ENCODE assay signal across 8 cellular contexts in the genomic region with DNA sequence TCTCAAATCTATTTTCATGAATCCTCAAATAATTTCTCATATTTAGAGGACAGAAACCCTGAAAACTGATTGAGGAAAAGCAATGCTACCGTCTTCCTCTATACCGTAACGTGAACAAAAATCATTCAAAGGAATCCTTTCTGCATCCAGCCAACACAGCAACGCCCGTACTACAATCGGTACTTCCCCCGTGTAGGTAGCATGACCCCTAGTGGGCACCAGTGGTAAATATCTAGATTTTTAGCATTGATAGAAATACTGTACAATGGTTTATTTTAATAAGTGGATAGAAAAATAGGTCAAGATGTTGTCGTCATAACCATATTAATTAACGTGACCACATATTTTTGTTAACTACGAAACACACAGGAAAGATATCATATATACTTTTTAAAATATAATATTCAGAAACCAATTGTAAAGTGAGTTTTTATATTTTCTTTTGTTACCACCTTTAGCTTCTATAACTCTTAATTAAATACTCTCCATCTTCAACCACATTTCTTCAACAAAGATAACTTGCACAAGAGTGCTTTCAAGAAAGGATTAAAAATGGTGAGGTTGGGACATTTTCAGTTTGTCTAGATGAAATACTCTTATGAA.
DNase-seq lines count a peak whose midpoint lies in the region; ATAC-seq and TF ChIP-seq lines count a peak whose summit lies in the region.

No MANE protein-coding gene starts in this region.

- no peak overlapping the region for H3K4me3 ChIP-seq in IMR-90 (ENCODE audit: insufficient read depth, low read depth, low read length)
- H3K4me3 ChIP-seq in epithelial cell of esophagus (ENCODE audit: low read length): no peak overlapping the region
- H3K4me3 ChIP-seq in neural cell (ENCODE audit: low read length): no peak overlapping the region

- H3K56ac ChIP-seq in IMR-90 (ENCODE audit: extremely low read depth, insufficient read depth, low read length): no peak overlapping the region

- H3K4me1 Mint-ChIP-seq in activated T-cell treated with anti-CD3 and anti-CD28 coated beads, Interleukin-2, amount 50 U/mL, for 72 hours (ENCODE audit: low read depth): no peaks in the 10 kb centered on the region
- H3K4me1 Mint-ChIP-seq in activated T-cell treated with anti-CD3 and anti-CD28 coated beads, Interleukin-2, amount 50 U/mL, for 24 hours (ENCODE audit: low read depth): no peaks in the 10 kb centered on the region

- no peak overlapping the region for H2BK5ac ChIP-seq in IMR-90 (ENCODE audit: low read depth, low read length, poor library complexity, severe bottlenecking)

- H3K27me3 Mint-ChIP-seq in activated T-cell treated with anti-CD3 and anti-CD28 coated beads, Interleukin-2, amount 50 U/mL, for 72 hours (ENCODE audit: low read depth): peaks cover 14% of the 10 kb centered on the region
- peaks cover 23% of the 10 kb centered on the region for H3K27me3 Mint-ChIP-seq in activated T-cell treated with anti-CD3 and anti-CD28 coated beads, Interleukin-2, amount 50 U/mL, for 24 hours

- H3K4me1 ChIP-seq in IMR-90 (ENCODE audit: control insufficient read depth, insufficient read depth, low read length): no peaks in the 10 kb centered on the region

- dilution Hi-C loops in IMR-90 (cut with HindIII; ENCODE audit: low sequenced_read_pairs, unreplicated experiment): no loop called here

- H4K91ac ChIP-seq in IMR-90 (ENCODE audit: insufficient read depth, low read depth, low read length): no peak overlapping the region

- H4K5ac ChIP-seq in IMR-90 (ENCODE audit: low read depth, low read length): no peak overlapping the region

- H4K20me1 ChIP-seq in IMR-90 (ENCODE audit: insufficient read depth, low read length): no peaks in the 10 kb centered on the region
- no peaks in the 10 kb centered on the region for H4K20me1 ChIP-seq in neural cell (ENCODE audit: insufficient read depth)

- CTCF ChIA-PET in IMR-90 (lab: Yijun Ruan, JAX): interaction anchor here (0.6 to 0.7 kb wide), 3 partner anchors 69 to 796 kb away, joined by 3 read pairs; no protein-coding TSS in a partner anchor
- CTCF ChIA-PET in RWPE1 (lab: Yijun Ruan, JAX): interaction anchor here (0.8 to 0.9 kb wide), 2 partner anchors 13 to 41 kb away, joined by 4 read pairs; no protein-coding TSS in a partner anchor

- no peak for ATAC-seq in activated T-cell treated with anti-CD3 and anti-CD28 coated beads, Interleukin-2, amount 50 U/mL, for 72 hours (replicated peaks in 1 of 2)
- ATAC-seq in GM21528 (IDR thresholded peaks at IDR 0.05; ENCODE audit: low FRiP score, unreplicated experiment) (peak; percentile 65), IMR-90 (ENCODE audit: low read depth) (peak; percentile 87)

- H2AK5ac ChIP-seq in IMR-90 (ENCODE audit: low read depth, low read length): no peak overlapping the region

- H3K4ac ChIP-seq in IMR-90 (ENCODE audit: low read depth, low read length): no peak overlapping the region

- peak; percentile 20 to 29 for DNase-seq in activated T-cell treated with anti-CD3 and anti-CD28 coated beads, Interleukin-2, amount 50 U/mL, for 72 hours
- no peak for DNase-seq in activated T-cell treated with anti-CD3 and anti-CD28 coated beads, Interleukin-2, amount 50 U/mL, for 24 hours
- DNase-seq in IMR-90 (peak; percentile 58), RWPE1 (ENCODE audit: low spot score) (peak; percentile 8), epithelial cell of esophagus (ENCODE audit: low read depth) (peak; percentile 51), posterior vena cava (ENCODE audit: low spot score) (no peak)

- no peak overlapping the region for H3K23ac ChIP-seq in IMR-90 (ENCODE audit: low read depth, low read length)

- H3K36me3 ChIP-seq in IMR-90 (ENCODE audit: control insufficient read depth, insufficient read depth, low read length): no peaks in the 10 kb centered on the region
- H3K36me3 ChIP-seq in neural cell (ENCODE audit: insufficient read depth, low read length): no peaks in the 10 kb centered on the region

- POLR2A ChIA-PET in IMR-90 (lab: Charles Lee; ENCODE audit: unreplicated experiment) (no interaction called here), RWPE1 (lab: Yijun Ruan, JAX; ENCODE audit: low non-redundant PET) (no interaction called here)

- H4K8ac ChIP-seq in IMR-90 (ENCODE audit: low read depth in 2 of 2, low read length in 2 of 2): no peak overlapping the region

- H2AK9ac ChIP-seq in IMR-90 (replicated peaks; ENCODE audit: low read depth, low read length, poor library complexity): no peak overlapping the region

- H3K4me3 Mint-ChIP-seq in activated T-cell treated with anti-CD3 and anti-CD28 coated beads, Interleukin-2, amount 50 U/mL, for 72 hours: no peak overlapping the region
- H3K4me3 Mint-ChIP-seq in activated T-cell treated with anti-CD3 and anti-CD28 coated beads, Interleukin-2, amount 50 U/mL, for 24 hours: no peak overlapping the region

- WGBS in IMR-90 (ENCODE audit: extremely low coverage in 2 of 2, insufficient read length in 1 of 2), 2 experiments: no CpG with 5 or more reads among the region's 10 CpGs

- no peak overlapping the region for H2AFZ ChIP-seq in IMR-90 (replicated peaks; ENCODE audit: low read length, poor library complexity)
- no peak overlapping the region for H2AFZ ChIP-seq in neural cell (ENCODE audit: low read depth, low read length)

- H3K14ac ChIP-seq in IMR-90 (replicated peaks; ENCODE audit: low read depth, low read length): no peak overlapping the region

- intact Hi-C loops in IMR-90 (cut with micrococcal nuclease): loop anchor here (1.0 to 10.0 kb wide), 4 partner anchors 334 to 1351 kb away; a partner anchor contains a TSS
- intact Hi-C loops in posterior vena cava (cut with DNase I): loop anchor here in 1 of 2 donors (10.0 kb wide), 1 partner anchor 1021 kb away; no protein-coding TSS in a partner anchor

- H3F3A ChIP-seq in neural cell (ENCODE audit: insufficient read depth, low read length, poor library complexity, severe bottlenecking): no peaks in the 10 kb centered on the region

- TF ChIP-seq EP300 in neural cell (conservative IDR thresholded peaks at IDR 0.05; ENCODE audit: poor library complexity, severe bottlenecking): no peak

- H3K9me3 Mint-ChIP-seq in activated T-cell treated with anti-CD3 and anti-CD28 coated beads, Interleukin-2, amount 50 U/mL, for 72 hours: peaks cover 0 to 1% of the 10 kb centered on the region in 2 donors
- peaks cover 8% of the 10 kb centered on the region for H3K9me3 Mint-ChIP-seq in activated T-cell treated with anti-CD3 and anti-CD28 coated beads, Interleukin-2, amount 50 U/mL, for 24 hours

- TF ChIP-seq POLR2A in IMR-90 (IDR thresholded peaks at IDR 0.05; ENCODE audit: low read depth, low read length): no peak

- H3K27me3 ChIP-seq in IMR-90 (ENCODE audit: control insufficient read depth, insufficient read depth, low read length): peaks cover 6% of the 10 kb centered on the region
- H3K27me3 ChIP-seq in neural cell (ENCODE audit: insufficient read depth, low read depth, low read length): no peaks in the 10 kb centered on the region

- BruUV-seq in IMR-90 (replicated peaks; lab: Mats Ljungman, UMichigan): no TSS peak

- TF ChIP-seq CTCF in IMR-90 (conservative IDR thresholded peaks at IDR 0.05; ENCODE audit: low read depth, low read length) (peak; percentile 83), RWPE1 (conservative IDR thresholded peaks at IDR 0.05; ENCODE audit: low read depth) (peak; percentile 78), epithelial cell of esophagus (IDR thresholded peaks at IDR 0.05; ENCODE audit: insufficient read depth, low read depth, low read length, missing control alignments) (peak; percentile 77), neural cell (IDR thresholded peaks at IDR 0.05; ENCODE audit: poor library complexity, severe bottlenecking) (peak; percentile 87)

- no peaks in the 10 kb centered on the region for H3K9me2 ChIP-seq in neural cell (ENCODE audit: insufficient read depth, low read length)

- H3K79me2 ChIP-seq in neural cell (replicated peaks; ENCODE audit: insufficient read depth, low read length): no peaks in the 10 kb centered on the region

- H2BK15ac ChIP-seq in IMR-90 (ENCODE audit: low read depth, low read length): no peak overlapping the region; the same call in 2 of the 3 replicates

- H3K18ac ChIP-seq in IMR-90 (ENCODE audit: low read depth, low read length): no peak overlapping the region

- no peak overlapping the region for H3K4me2 ChIP-seq in IMR-90 (ENCODE audit: low read depth, low read length)
- H3K4me2 ChIP-seq in neural cell (ENCODE audit: low read length): no peak overlapping the region

- no peak overlapping the region for H2BK120ac ChIP-seq in IMR-90 (ENCODE audit: low read depth, low read length)

- H3K79me1 ChIP-seq in IMR-90 (ENCODE audit: low read depth in 1 of 2, low read length in 2 of 2): no peaks in the 10 kb centered on the region

- no peaks in the 10 kb centered on the region for H3K36me3 Mint-ChIP-seq in activated T-cell treated with anti-CD3 and anti-CD28 coated beads, Interleukin-2, amount 50 U/mL, for 72 hours (ENCODE audit: insufficient read depth in 2 of 2)
- no peaks in the 10 kb centered on the region for H3K36me3 Mint-ChIP-seq in activated T-cell treated with anti-CD3 and anti-CD28 coated beads, Interleukin-2, amount 50 U/mL, for 24 hours (ENCODE audit: low read depth)

- no peaks in the 10 kb centered on the region for H3K9me1 ChIP-seq in IMR-90 (ENCODE audit: insufficient read depth, low read length)

- peak; percentile 87 for TF ChIP-seq RAD21 in IMR-90 (IDR thresholded peaks at IDR 0.05; ENCODE audit: low read length)
- TF ChIP-seq RAD21 in neural cell (conservative IDR thresholded peaks at IDR 0.05): peak; percentile 91

- no peak overlapping the region for H3K27ac Mint-ChIP-seq in activated T-cell treated with anti-CD3 and anti-CD28 coated beads, Interleukin-2, amount 50 U/mL, for 72 hours
- H3K27ac Mint-ChIP-seq in activated T-cell treated with anti-CD3 and anti-CD28 coated beads, Interleukin-2, amount 50 U/mL, for 24 hours: no peak overlapping the region

- H3K9ac ChIP-seq in IMR-90 (ENCODE audit: low read depth, low read length): no peak overlapping the region
- H3K9ac ChIP-seq in neural cell (ENCODE audit: low read length): no peak overlapping the region

- H2BK20ac ChIP-seq in IMR-90 (ENCODE audit: low read depth, low read length): no peak overlapping the region

- no peak overlapping the region for H3K27ac ChIP-seq in IMR-90 (ENCODE audit: insufficient read depth, low read length)
- no peak overlapping the region for H3K27ac ChIP-seq in RWPE1
- H3K27ac ChIP-seq in neural cell (ENCODE audit: low read length): peak overlapping the region; percentile 22

- in situ Hi-C loops in IMR-90 (cut with MboI; ENCODE audit: low sequenced_read_pairs): loop anchor here (10.0 kb wide), 1 partner anchor 1011 kb away; no protein-coding TSS in a partner anchor

- H3K9me3 ChIP-seq in IMR-90 (ENCODE audit: control insufficient read depth, insufficient read depth, low read length) (peaks cover 4% of the 10 kb centered on the region; the same call in 1 of the 2 replicates), neural cell (ENCODE audit: low read length) (no peaks in the 10 kb centered on the region)

TF ChIP-seq in IMR-90, 13 proteins besides CTCF, POLR2A, EP300 and RAD21:
- TF ChIP-seq SMC3 (IDR thresholded peaks at IDR 0.05; ENCODE audit: low read depth, low read length): peak; percentile 78
- TF ChIP-seq RFX5 (IDR thresholded peaks at IDR 0.05; ENCODE audit: low read depth, low read length): no peak

TF ChIP-seq in neural cell, 6 proteins besides CTCF, POLR2A, EP300 and RAD21 (continues in another document):
- TF ChIP-seq POLR2AphosphoS5 (IDR thresholded peaks at IDR 0.05): no peak
- no peak for TF ChIP-seq EZH2 (IDR thresholded peaks at IDR 0.05; ENCODE audit: borderline replicate concordance, insufficient read depth, low read length, poor library complexity, severe bottlenecking)

Comparison
In these comparisons a context has a peak if more than half of its experiments do, and no peak if none do; other contexts are left out.
1. DNase-seq: peak in activated T-cell treated with anti-CD3 and anti-CD28 coated beads, Interleukin-2, amount 50 U/mL, for 72 hours (2 of 2), IMR-90 (single experiment), RWPE1 (single experiment) and epithelial cell of esophagus (single experiment); none in activated T-cell treated with anti-CD3 and anti-CD28 coated beads, Interleukin-2, amount 50 U/mL, for 24 hours (single experiment) and posterior vena cava (single experiment).
2. ATAC-seq: peak in GM21528 (single experiment) and IMR-90 (single experiment); none in activated T-cell treated with anti-CD3 and anti-CD28 coated beads, Interleukin-2, amount 50 U/mL, for 72 hours (0 of 2).
3. Peak in every context shown above with its lines, with median percentiles within 50 percentile points of each other: CTCF ChIP-seq.